ENCODE assay signal across 8 cellular contexts in the genomic region with DNA sequence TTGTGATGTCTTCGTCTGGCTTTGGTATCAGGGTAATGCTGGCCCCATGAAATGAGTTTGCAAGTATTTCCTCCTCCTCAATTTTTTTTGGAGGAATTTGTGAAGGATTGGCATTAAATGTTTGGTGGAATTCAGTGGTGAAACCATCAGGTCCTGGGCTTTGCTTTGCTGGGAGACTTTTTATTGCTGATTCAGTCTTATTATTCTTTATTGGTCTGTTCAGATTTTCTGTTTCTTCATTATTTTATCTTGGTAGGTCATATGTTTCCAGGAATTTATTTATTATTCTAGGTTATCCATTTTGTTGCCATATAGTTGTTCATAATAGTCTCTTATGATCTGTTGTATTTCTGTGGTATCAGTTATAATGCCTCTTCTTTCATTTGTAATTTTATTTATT.
"Had no signal": no experiment of that assay in that cellular context is flagged by ENCODE, and none has a peak within 500 bp of the region (broad histone marks: within the 10 kb centered on the region; RNA-seq: fewer than 3 reads in every experiment).

No MANE protein-coding gene starts in this region.

- H2AFZ ChIP-seq: GM23338 had no signal

- H3K27ac Mint-ChIP-seq: GM23338, H9, IgD-negative memory B cell had no signal

- H3K27me3 Mint-ChIP-seq: IgD-negative memory B cell had no signal

- ATAC-seq: GM23338 had no signal

- H3K4me1 Mint-ChIP-seq: GM23338, H9 had no signal

- H3K4me3 ChIP-seq: GM23338 had no signal

- H3K9me3 Mint-ChIP-seq: GM23338, H9 had no signal

- FAIRE-seq: H1, H54, HTR-8/SVneo had no signal

- DNase-seq: H9, HCEC 1CT, KG1 had no signal

- H3K4me3 Mint-ChIP-seq: GM23338, H9 had no signal

- H3K4me2 ChIP-seq: GM23338 had no signal
